In the genomic region with DNA sequence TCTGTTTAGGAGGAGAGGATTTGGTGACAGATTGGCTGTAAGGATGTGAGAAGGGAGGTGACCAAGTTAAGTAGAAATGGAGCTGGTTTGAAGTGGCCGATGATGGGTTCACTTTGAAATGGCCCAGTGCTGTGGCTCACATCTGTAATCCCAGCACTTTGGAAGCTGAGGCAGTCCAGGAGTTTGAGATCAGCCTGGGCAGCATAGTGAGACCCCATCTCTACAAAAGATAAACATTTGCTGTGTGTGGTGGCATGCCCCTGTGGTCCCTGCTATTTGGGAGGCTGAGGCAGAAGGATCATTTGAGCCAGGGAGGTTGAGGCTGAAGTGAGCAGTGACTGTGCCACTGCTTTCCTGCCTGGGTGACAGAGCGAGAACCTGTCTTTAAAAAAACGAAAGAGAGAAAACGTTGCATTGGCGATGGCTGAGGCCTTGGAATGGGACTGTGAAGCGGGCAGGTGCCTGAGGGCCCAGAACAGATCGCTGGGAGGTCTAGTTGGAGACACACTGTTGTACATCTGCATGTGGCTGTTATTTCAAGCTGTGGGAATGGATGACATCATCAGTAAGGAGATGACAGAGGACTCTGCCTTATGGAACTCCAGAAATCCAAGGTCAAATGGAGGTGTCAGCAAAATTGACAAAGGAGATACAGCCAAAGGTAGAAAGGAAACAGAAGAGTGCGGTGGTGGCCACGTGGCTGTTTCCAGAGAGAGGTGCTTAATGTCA, we compare ENCODE assay signal across 18 cellular contexts. TPM values are rescaled to one million over a fixed set of nuclear protein-coding genes. Genes with fewer than 3 reads are reported as not detected.
"Had no signal": no experiment of that assay in that cellular context is flagged by ENCODE, and none has a peak within 500 bp of the region (broad histone marks: within the 10 kb centered on the region; RNA-seq: fewer than 3 reads in every experiment).

No MANE protein-coding gene starts in this region.

- H3K27ac ChIP-seq: cardiac muscle cell, right atrium auricular region, skin epidermis, transverse colon, vagina had no signal

- H3K27ac Mint-ChIP-seq: progenitor cell of endocrine pancreas had no signal

- H3K27me3 Mint-ChIP-seq: naive B cell, progenitor cell of endocrine pancreas had no signal

- FAIRE-seq: endometrium, islet of Langerhans had no signal

- DNase-seq: activated CD4-positive, CD25-positive, alpha-beta regulatory T cell treated with anti-CD3 and anti-CD28 coated beads, Interleukin-2, amount 50 U/mL, for 72 hours; activated gamma-delta T cell; naive B cell; stimulated activated CD4-positive, alpha-beta T cell treated with anti-CD3 and anti-CD28 coated beads, Interleukin-15, amount 100 ng/mL, for 24 hours; stimulated activated CD4-positive, alpha-beta T cell treated with anti-CD3 and anti-CD28 coated beads, Interleukin-4, amount 100 ng/mL, for 1 hour; stimulated activated naive CD4-positive, alpha-beta T cell; SW 1271; T-helper 9 cell; transverse colon had no signal

- ATAC-seq: esophagus mucosa had no signal

- H3K9me3 Mint-ChIP-seq: naive B cell had no signal

- H3K9me3 ChIP-seq: right atrium auricular region, transverse colon, vagina had no signal

- H3K4me3 ChIP-seq: cardiac muscle cell, right atrium auricular region, skin epidermis, transverse colon, vagina had no signal

RNA-seq across cellular contexts. Expression of gene SSTR2, which starts 33.6 kb away (rescaled TPM):
- total RNA-seq: esophagus mucosa, lung microvascular endothelial cell had no signal
